In genomic region chr6:4311976-4312860, GRCh38 we compare ENCODE assay signal across 1 cellular context.
A peak's percentile ranks its signal among the peaks of the same experiment; 100 is the strongest.
TF ChIP-seq lines count a peak whose summit lies in the region.

No MANE protein-coding gene starts in this region.

TF ChIP-seq in K562, 482 proteins besides CTCF, POLR2A, EP300 and RAD21 (continued from another document):
- TF ChIP-seq CEBPZ (IDR thresholded peaks at IDR 0.05; ENCODE audit: borderline replicate concordance, low read depth, low read length) (no peak), MLLT1 (IDR thresholded peaks at IDR 0.05) (no peak), CBX5 (IDR thresholded peaks at IDR 0.05; ENCODE audit: borderline replicate concordance, low read depth) (peak; percentile 54; the same call in 1 of the 2 replicates), C11orf30 (IDR thresholded peaks at IDR 0.05; ENCODE audit: low read depth) (no peak), ZNF280A (IDR thresholded peaks at IDR 0.05; ENCODE audit: low read depth, partially characterized antibody) (peak; percentile 59), ZNF280B (CRISPR knock-in tag; IDR thresholded peaks at IDR 0.05) (peak; percentile 89)
